Comparison of ENCODE assay signal across 8 cellular contexts in genomic region chr6:157045831-157046454, GRCh38.
A peak's percentile ranks its signal among the peaks of the same experiment; 100 is the strongest.
DNase-seq lines count a peak whose midpoint lies in the region; ATAC-seq and TF ChIP-seq lines count a peak whose summit lies in the region.

No MANE protein-coding gene starts in this region.

- no peaks in the 10 kb centered on the region for H3K27me3 ChIP-seq in left ventricle myocardium inferior (ENCODE audit: low read depth)
- H3K27me3 ChIP-seq in OCI-LY3 (ENCODE audit: low read depth, low read length) = no peaks in the 10 kb centered on the region
- H3K27me3 ChIP-seq in stomach = no peaks in the 10 kb centered on the region

- peak; percentile 64 for TF ChIP-seq CTCF in left ventricle myocardium inferior (IDR thresholded peaks at IDR 0.05; ENCODE audit: borderline replicate concordance)
- peak; percentile 47; the same call in 1 of the 2 replicates for TF ChIP-seq CTCF in OCI-LY3 (IDR thresholded peaks at IDR 0.05; ENCODE audit: low read depth, low read length)
- peak in 5 of 7 experiments; percentile 27 to 44 (median 29) for TF ChIP-seq CTCF in stomach (IDR thresholded peaks at IDR 0.05)

- no peaks in the 10 kb centered on the region for H3K9me3 ChIP-seq in left ventricle myocardium inferior (replicated peaks)
- H3K9me3 ChIP-seq in OCI-LY3 (ENCODE audit: insufficient read depth, low read length) = no peaks in the 10 kb centered on the region
- H3K9me3 ChIP-seq in stomach = no peaks in the 10 kb centered on the region

- no peak for ATAC-seq in Right ventricle myocardium inferior
- ATAC-seq in HG03469 (IDR thresholded peaks at IDR 0.05; ENCODE audit: unreplicated experiment) = no peak
- ATAC-seq in HG03175 (IDR thresholded peaks at IDR 0.05; ENCODE audit: unreplicated experiment) = no peak

- DNase-seq in left ventricle myocardium inferior (no peak), Right ventricle myocardium inferior (ENCODE audit: missing footprints) (no peak), fibroblast of peridontal ligament (ENCODE audit: extremely low read depth) (peak; percentile 80), stomach (no peak)
- DNase-seq in activated CD8-positive, alpha-beta memory T cell treated with anti-CD3 and anti-CD28 coated beads, Interleukin-2, amount 50 U/mL, for 4 hours = no peak

- no peaks in the 10 kb centered on the region for H4K20me1 ChIP-seq in OCI-LY3 (ENCODE audit: insufficient read depth, low read length)

- TF ChIP-seq POLR2A in stomach (IDR thresholded peaks at IDR 0.05) = no peak

- no peak overlapping the region for H3K4me3 ChIP-seq in left ventricle myocardium inferior
- no peak overlapping the region for H3K4me3 ChIP-seq in OCI-LY3 (ENCODE audit: low read length)
- H3K4me3 ChIP-seq in stomach = no peak overlapping the region

- 4 to 34% (median 11%) methylated on average over 2 of the region's 2 CpGs for WGBS in stomach, 5 donors

- no peaks in the 10 kb centered on the region for H3K79me2 ChIP-seq in OCI-LY3 (ENCODE audit: low read length)

- H3K36me3 ChIP-seq in left ventricle myocardium inferior (no peaks in the 10 kb centered on the region), OCI-LY3 (replicated peaks; ENCODE audit: low read depth, low read length) (no peaks in the 10 kb centered on the region), stomach (no peaks in the 10 kb centered on the region)

- H3K4me1 ChIP-seq in left ventricle myocardium inferior = peaks cover 58% of the 10 kb centered on the region
- peaks cover 20% of the 10 kb centered on the region for H3K4me1 ChIP-seq in OCI-LY3 (ENCODE audit: low read length)
- H3K4me1 ChIP-seq in stomach = peaks cover 0 to 50% (median 12%) of the 10 kb centered on the region in 4 donors

- H3K9ac ChIP-seq in OCI-LY3 (ENCODE audit: low read length) = no peak overlapping the region

- no peak overlapping the region for H3K27ac ChIP-seq in left ventricle myocardium inferior (replicated peaks)
- H3K27ac ChIP-seq in OCI-LY3 (ENCODE audit: low read length) = no peak overlapping the region
- no peak overlapping the region for H3K27ac ChIP-seq in stomach

- H2AFZ ChIP-seq in OCI-LY3 (ENCODE audit: low read depth, low read length) = no peak overlapping the region

- no peak for TF ChIP-seq EP300 in stomach (IDR thresholded peaks at IDR 0.05)

- intact Hi-C loops in left ventricle myocardium inferior (cut with micrococcal nuclease) (no loop called here), Right ventricle myocardium inferior (cut with DNase I) (no loop called here), stomach (cut with DNase I; ENCODE audit: low total_unique reads) (no loop called here)

- H3K4me2 ChIP-seq in OCI-LY3 (ENCODE audit: low read length) = no peak overlapping the region
